Comparison of ENCODE assay signal across 1 cellular context in the genomic region with DNA sequence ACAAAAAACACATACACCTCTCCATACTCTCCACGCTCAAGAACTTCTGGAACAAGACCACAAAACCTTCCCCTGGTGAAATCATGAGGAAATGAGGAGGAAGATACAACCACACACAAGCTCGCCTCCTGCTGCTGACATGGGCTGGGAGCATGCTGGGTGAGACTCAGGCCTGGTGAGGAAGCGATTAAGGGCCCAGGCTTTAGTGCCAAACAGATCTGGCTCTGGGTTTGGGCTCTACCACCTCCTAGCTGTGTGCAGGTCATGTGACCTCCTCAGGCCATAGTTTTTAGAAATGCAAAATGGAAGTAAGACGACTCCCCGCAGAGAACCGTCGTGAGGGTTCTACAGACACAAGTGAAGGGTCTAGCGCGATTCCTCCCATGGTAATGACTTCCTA.
A peak's percentile ranks its signal among the peaks of the same experiment; 100 is the strongest.
TF ChIP-seq lines count a peak whose summit lies in the region.

No MANE protein-coding gene starts in this region.

TF ChIP-seq in HepG2, 621 proteins besides CTCF, POLR2A, EP300 and RAD21:
- 0 out of 2 replicates have a peak, but pooled peaks have one; percentile 36 for TF ChIP-seq CBX5 (CRISPR knock-in tag; IDR thresholded peaks at IDR 0.05; ENCODE audit: borderline replicate concordance)
- no peak for TF ChIP-seq TRIM24 (CRISPR knock-in tag; IDR thresholded peaks at IDR 0.05)
- no peak for TF ChIP-seq TP53 (CRISPR knock-in tag; conservative IDR thresholded peaks at IDR 0.05)
- peak; percentile 10; the same call in 1 of the 2 replicates for TF ChIP-seq STAG1 (CRISPR knock-in tag; IDR thresholded peaks at IDR 0.05)
